1 cellular context compared by ENCODE assay signal in the genomic region with DNA sequence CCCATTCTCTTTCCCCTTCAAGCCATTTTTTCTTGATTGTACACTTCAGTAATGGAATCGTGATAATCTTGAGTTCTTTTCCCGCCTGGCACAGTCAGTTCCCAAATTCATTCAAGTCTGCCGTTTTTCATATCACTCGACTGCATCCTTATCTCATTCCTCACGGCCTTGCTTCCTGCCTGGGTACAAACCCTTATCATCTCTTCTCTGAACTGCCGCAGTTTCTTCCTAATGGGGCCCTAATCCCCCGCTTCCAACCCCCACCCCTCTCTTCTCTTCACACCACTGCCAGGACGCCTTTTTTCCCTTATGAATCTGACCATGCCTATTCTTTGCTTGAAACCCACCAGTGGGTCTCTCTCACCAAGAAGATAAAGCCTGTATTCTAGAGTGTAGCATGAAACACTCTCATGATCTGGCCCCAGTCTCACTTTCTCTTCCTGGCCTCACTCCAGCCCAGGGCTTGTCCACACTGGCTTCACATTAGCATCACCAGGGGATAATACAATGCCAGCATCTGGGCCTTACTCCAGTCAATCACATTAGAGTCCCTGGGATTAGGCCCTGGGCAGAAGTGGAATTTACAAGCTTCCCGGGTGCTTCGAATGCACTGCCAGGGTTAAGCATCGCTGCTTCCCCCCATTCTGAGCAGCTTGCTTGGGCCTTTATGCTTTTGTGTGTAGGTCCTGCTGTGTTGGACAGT.
A peak's percentile ranks its signal among the peaks of the same experiment; 100 is the strongest.
TF ChIP-seq lines count a peak whose summit lies in the region.

No MANE protein-coding gene starts in this region.

TF ChIP-seq in K562, 482 proteins besides CTCF, POLR2A, EP300 and RAD21 (continued from another document and continues in another):
- TF ChIP-seq GTF2F1 (IDR thresholded peaks at IDR 0.05; ENCODE audit: low read depth, low read length) (no peak), TAF1 (IDR thresholded peaks at IDR 0.05; ENCODE audit: control insufficient read depth, extremely low read depth, insufficient read depth, low read length, severe bottlenecking) (no peak), ZNF561 (CRISPR knock-in tag; conservative IDR thresholded peaks at IDR 0.05) (no peak), THRAP3 (IDR thresholded peaks at IDR 0.05; ENCODE audit: borderline replicate concordance) (no peak), TAL1 (IDR thresholded peaks at IDR 0.05) (peak; percentile 61; the same call in 1 of the 2 replicates), SAP30 (IDR thresholded peaks at IDR 0.05; ENCODE audit: borderline replicate concordance, insufficient read depth, low read depth, low read length, poor library complexity, severe bottlenecking) (no peak), BHLHE40 (IDR thresholded peaks at IDR 0.05; ENCODE audit: low read length) (no peak), KLF6 (CRISPR knock-in tag; IDR thresholded peaks at IDR 0.05; ENCODE audit: borderline replicate concordance) (no peak), CXXC5 (CRISPR knock-in tag; IDR thresholded peaks at IDR 0.05) (peak; percentile 76), MYNN (IDR thresholded peaks at IDR 0.05) (no peak), MYNN (CRISPR knock-in tag; IDR thresholded peaks at IDR 0.05) (no peak), NCOR1 (IDR thresholded peaks at IDR 0.05) (peak; percentile 50; the same call in 1 of the 2 replicates), ZNF121 (CRISPR knock-in tag; conservative IDR thresholded peaks at IDR 0.05) (no peak), FIP1L1 (IDR thresholded peaks at IDR 0.05; ENCODE audit: low read depth, low read length, poor library complexity, severe bottlenecking) (no peak), TRIM24 (IDR thresholded peaks at IDR 0.05) (peak; percentile 17 to 45; a peak in 2 of 4 replicates), GATA2 (CRISPR knock-in tag; IDR thresholded peaks at IDR 0.05) (no peak), HDAC8 (tag; IDR thresholded peaks at IDR 0.05) (no peak), PCBP2 (IDR thresholded peaks at IDR 0.05; ENCODE audit: low read depth, low read length, poor library complexity, severe bottlenecking) (no peak), ZNF354B (CRISPR knock-in tag; IDR thresholded peaks at IDR 0.05) (no peak), BRD9 (IDR thresholded peaks at IDR 0.05; ENCODE audit: low read depth, partially characterized antibody) (peak; percentile 63), GABPA (tag; conservative IDR thresholded peaks at IDR 0.05; ENCODE audit: low read depth) (no peak), RNF2 (IDR thresholded peaks at IDR 0.05) (peak; percentile 65; the same call in 1 of the 2 replicates), EWSR1 (IDR thresholded peaks at IDR 0.05; ENCODE audit: borderline replicate concordance, low read depth, partially characterized antibody) (no peak), L3MBTL2 (IDR thresholded peaks at IDR 0.05) (0 out of 2 replicates have a peak, but pooled peaks have one; percentile 21)
- TF ChIP-seq, protein P1, sequence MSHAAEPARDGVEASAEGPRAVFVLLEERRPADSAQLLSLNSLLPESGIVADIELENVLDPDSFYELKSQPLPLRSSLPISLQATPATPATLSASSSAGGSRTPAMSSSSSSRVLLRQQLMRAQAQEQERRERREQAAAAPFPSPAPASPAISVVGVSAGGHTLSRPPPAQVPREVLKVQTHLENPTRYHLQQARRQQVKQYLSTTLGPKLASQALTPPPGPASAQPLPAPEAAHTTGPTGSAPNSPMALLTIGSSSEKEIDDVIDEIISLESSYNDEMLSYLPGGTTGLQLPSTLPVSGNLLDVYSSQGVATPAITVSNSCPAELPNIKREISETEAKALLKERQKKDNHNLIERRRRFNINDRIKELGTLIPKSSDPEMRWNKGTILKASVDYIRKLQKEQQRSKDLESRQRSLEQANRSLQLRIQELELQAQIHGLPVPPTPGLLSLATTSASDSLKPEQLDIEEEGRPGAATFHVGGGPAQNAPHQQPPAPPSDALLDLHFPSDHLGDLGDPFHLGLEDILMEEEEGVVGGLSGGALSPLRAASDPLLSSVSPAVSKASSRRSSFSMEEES (CRISPR knock-in tag; IDR thresholded peaks at IDR 0.05), result no peak
- TF ChIP-seq, protein P2, sequence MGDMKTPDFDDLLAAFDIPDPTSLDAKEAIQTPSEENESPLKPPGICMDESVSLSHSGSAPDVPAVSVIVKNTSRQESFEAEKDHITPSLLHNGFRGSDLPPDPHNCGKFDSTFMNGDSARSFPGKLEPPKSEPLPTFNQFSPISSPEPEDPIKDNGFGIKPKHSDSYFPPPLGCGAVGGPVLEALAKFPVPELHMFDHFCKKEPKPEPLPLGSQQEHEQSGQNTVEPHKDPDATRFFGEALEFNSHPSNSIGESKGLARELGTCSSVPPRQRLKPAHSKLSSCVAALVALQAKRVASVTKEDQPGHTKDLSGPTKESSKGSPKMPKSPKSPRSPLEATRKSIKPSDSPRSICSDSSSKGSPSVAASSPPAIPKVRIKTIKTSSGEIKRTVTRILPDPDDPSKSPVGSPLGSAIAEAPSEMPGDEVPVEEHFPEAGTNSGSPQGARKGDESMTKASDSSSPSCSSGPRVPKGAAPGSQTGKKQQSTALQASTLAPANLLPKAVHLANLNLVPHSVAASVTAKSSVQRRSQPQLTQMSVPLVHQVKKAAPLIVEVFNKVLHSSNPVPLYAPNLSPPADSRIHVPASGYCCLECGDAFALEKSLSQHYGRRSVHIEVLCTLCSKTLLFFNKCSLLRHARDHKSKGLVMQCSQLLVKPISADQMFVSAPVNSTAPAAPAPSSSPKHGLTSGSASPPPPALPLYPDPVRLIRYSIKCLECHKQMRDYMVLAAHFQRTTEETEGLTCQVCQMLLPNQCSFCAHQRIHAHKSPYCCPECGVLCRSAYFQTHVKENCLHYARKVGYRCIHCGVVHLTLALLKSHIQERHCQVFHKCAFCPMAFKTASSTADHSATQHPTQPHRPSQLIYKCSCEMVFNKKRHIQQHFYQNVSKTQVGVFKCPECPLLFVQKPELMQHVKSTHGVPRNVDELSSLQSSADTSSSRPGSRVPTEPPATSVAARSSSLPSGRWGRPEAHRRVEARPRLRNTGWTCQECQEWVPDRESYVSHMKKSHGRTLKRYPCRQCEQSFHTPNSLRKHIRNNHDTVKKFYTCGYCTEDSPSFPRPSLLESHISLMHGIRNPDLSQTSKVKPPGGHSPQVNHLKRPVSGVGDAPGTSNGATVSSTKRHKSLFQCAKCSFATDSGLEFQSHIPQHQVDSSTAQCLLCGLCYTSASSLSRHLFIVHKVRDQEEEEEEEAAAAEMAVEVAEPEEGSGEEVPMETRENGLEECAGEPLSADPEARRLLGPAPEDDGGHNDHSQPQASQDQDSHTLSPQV (IDR thresholded peaks at IDR 0.05), result peak; percentile 58; the same call in 1 of the 2 replicates
- TF ChIP-seq, protein P3, sequence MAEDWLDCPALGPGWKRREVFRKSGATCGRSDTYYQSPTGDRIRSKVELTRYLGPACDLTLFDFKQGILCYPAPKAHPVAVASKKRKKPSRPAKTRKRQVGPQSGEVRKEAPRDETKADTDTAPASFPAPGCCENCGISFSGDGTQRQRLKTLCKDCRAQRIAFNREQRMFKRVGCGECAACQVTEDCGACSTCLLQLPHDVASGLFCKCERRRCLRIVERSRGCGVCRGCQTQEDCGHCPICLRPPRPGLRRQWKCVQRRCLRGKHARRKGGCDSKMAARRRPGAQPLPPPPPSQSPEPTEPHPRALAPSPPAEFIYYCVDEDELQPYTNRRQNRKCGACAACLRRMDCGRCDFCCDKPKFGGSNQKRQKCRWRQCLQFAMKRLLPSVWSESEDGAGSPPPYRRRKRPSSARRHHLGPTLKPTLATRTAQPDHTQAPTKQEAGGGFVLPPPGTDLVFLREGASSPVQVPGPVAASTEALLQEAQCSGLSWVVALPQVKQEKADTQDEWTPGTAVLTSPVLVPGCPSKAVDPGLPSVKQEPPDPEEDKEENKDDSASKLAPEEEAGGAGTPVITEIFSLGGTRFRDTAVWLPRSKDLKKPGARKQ (CRISPR knock-in tag; IDR thresholded peaks at IDR 0.05), result no peak
- TF ChIP-seq, protein P4, sequence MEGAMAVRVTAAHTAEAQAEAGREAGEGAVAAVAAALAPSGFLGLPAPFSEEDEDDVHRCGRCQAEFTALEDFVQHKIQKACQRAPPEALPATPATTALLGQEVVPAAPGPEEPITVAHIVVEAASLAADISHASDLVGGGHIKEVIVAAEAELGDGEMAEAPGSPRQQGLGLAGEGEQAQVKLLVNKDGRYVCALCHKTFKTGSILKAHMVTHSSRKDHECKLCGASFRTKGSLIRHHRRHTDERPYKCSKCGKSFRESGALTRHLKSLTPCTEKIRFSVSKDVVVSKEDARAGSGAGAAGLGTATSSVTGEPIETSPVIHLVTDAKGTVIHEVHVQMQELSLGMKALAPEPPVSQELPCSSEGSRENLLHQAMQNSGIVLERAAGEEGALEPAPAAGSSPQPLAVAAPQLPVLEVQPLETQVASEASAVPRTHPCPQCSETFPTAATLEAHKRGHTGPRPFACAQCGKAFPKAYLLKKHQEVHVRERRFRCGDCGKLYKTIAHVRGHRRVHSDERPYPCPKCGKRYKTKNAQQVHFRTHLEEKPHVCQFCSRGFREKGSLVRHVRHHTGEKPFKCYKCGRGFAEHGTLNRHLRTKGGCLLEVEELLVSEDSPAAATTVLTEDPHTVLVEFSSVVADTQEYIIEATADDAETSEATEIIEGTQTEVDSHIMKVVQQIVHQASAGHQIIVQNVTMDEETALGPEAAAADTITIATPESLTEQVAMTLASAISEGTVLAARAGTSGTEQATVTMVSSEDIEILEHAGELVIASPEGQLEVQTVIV (CRISPR knock-in tag; IDR thresholded peaks at IDR 0.05; ENCODE audit: borderline replicate concordance), result no peak
- TF ChIP-seq, protein P5, sequence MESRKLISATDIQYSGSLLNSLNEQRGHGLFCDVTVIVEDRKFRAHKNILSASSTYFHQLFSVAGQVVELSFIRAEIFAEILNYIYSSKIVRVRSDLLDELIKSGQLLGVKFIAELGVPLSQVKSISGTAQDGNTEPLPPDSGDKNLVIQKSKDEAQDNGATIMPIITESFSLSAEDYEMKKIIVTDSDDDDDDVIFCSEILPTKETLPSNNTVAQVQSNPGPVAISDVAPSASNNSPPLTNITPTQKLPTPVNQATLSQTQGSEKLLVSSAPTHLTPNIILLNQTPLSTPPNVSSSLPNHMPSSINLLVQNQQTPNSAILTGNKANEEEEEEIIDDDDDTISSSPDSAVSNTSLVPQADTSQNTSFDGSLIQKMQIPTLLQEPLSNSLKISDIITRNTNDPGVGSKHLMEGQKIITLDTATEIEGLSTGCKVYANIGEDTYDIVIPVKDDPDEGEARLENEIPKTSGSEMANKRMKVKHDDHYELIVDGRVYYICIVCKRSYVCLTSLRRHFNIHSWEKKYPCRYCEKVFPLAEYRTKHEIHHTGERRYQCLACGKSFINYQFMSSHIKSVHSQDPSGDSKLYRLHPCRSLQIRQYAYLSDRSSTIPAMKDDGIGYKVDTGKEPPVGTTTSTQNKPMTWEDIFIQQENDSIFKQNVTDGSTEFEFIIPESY (CRISPR knock-in tag; IDR thresholded peaks at IDR 0.05), result no peak
- TF ChIP-seq, protein P6, sequence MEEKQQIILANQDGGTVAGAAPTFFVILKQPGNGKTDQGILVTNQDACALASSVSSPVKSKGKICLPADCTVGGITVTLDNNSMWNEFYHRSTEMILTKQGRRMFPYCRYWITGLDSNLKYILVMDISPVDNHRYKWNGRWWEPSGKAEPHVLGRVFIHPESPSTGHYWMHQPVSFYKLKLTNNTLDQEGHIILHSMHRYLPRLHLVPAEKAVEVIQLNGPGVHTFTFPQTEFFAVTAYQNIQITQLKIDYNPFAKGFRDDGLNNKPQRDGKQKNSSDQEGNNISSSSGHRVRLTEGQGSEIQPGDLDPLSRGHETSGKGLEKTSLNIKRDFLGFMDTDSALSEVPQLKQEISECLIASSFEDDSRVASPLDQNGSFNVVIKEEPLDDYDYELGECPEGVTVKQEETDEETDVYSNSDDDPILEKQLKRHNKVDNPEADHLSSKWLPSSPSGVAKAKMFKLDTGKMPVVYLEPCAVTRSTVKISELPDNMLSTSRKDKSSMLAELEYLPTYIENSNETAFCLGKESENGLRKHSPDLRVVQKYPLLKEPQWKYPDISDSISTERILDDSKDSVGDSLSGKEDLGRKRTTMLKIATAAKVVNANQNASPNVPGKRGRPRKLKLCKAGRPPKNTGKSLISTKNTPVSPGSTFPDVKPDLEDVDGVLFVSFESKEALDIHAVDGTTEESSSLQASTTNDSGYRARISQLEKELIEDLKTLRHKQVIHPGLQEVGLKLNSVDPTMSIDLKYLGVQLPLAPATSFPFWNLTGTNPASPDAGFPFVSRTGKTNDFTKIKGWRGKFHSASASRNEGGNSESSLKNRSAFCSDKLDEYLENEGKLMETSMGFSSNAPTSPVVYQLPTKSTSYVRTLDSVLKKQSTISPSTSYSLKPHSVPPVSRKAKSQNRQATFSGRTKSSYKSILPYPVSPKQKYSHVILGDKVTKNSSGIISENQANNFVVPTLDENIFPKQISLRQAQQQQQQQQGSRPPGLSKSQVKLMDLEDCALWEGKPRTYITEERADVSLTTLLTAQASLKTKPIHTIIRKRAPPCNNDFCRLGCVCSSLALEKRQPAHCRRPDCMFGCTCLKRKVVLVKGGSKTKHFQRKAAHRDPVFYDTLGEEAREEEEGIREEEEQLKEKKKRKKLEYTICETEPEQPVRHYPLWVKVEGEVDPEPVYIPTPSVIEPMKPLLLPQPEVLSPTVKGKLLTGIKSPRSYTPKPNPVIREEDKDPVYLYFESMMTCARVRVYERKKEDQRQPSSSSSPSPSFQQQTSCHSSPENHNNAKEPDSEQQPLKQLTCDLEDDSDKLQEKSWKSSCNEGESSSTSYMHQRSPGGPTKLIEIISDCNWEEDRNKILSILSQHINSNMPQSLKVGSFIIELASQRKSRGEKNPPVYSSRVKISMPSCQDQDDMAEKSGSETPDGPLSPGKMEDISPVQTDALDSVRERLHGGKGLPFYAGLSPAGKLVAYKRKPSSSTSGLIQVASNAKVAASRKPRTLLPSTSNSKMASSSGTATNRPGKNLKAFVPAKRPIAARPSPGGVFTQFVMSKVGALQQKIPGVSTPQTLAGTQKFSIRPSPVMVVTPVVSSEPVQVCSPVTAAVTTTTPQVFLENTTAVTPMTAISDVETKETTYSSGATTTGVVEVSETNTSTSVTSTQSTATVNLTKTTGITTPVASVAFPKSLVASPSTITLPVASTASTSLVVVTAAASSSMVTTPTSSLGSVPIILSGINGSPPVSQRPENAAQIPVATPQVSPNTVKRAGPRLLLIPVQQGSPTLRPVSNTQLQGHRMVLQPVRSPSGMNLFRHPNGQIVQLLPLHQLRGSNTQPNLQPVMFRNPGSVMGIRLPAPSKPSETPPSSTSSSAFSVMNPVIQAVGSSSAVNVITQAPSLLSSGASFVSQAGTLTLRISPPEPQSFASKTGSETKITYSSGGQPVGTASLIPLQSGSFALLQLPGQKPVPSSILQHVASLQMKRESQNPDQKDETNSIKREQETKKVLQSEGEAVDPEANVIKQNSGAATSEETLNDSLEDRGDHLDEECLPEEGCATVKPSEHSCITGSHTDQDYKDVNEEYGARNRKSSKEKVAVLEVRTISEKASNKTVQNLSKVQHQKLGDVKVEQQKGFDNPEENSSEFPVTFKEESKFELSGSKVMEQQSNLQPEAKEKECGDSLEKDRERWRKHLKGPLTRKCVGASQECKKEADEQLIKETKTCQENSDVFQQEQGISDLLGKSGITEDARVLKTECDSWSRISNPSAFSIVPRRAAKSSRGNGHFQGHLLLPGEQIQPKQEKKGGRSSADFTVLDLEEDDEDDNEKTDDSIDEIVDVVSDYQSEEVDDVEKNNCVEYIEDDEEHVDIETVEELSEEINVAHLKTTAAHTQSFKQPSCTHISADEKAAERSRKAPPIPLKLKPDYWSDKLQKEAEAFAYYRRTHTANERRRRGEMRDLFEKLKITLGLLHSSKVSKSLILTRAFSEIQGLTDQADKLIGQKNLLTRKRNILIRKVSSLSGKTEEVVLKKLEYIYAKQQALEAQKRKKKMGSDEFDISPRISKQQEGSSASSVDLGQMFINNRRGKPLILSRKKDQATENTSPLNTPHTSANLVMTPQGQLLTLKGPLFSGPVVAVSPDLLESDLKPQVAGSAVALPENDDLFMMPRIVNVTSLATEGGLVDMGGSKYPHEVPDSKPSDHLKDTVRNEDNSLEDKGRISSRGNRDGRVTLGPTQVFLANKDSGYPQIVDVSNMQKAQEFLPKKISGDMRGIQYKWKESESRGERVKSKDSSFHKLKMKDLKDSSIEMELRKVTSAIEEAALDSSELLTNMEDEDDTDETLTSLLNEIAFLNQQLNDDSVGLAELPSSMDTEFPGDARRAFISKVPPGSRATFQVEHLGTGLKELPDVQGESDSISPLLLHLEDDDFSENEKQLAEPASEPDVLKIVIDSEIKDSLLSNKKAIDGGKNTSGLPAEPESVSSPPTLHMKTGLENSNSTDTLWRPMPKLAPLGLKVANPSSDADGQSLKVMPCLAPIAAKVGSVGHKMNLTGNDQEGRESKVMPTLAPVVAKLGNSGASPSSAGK (IDR thresholded peaks at IDR 0.05), result no peak
